Comparison of ENCODE assay signal across 19 cellular contexts in genomic region chr6:80520195-80520594, GRCh38.
DNase-seq lines count a peak whose midpoint lies in the region; ATAC-seq and TF ChIP-seq lines count a peak whose summit lies in the region.
"Had no signal": no experiment of that assay in that cellular context is flagged by ENCODE, and none has a peak within 500 bp of the region (broad histone marks: within the 10 kb centered on the region; RNA-seq: fewer than 3 reads in every experiment).

No MANE protein-coding gene starts in this region.

- TF ChIP-seq CTCF in omental fat pad (IDR thresholded peaks at IDR 0.05) = no peak

- DNase-seq in GM04503 (ENCODE audit: low read depth) (peak; percentile 56), RKO (ENCODE audit: low spot score) (peak; percentile 9), dermis microvascular lymphatic vessel endothelial cell (ENCODE audit: low read depth in 2 of 2) (peak; percentile 12 to 51), omental fat pad (ENCODE audit: low spot score) (no peak), DMS79 treated with DMSO at 0.1 percent for 48 hours (lab: John Stamatoyannopoulos, UW) (no peak), left lobe of liver (ENCODE audit: low spot score) (no peak), GM19238 (ENCODE audit: insufficient read length, low spot score) (no peak)
- DNase-seq: activated CD4-positive, alpha-beta T cell treated with anti-CD3 and anti-CD28 coated beads for 36 hours; activated CD8-positive, alpha-beta memory T cell treated with anti-CD3 and anti-CD28 coated beads, Interleukin-2, amount 50 U/mL, for 4 hours; activated effector memory CD4-positive, alpha-beta T cell treated with anti-CD3 and anti-CD28 coated beads, Interleukin-2, amount 50 U/mL, for 16 hours; AML-193; amniotic stem cell; COR-L47; Kasumi-1; lower lobe of right lung; naive thymus-derived CD4-positive, alpha-beta T cell; NCI-H1417 treated with DMSO at 0.1 percent for 48 hours; posterior cingulate gyrus had no signal

- ATAC-seq in omental fat pad (ENCODE audit: low FRiP score) = peak; percentile 47
- no peak for ATAC-seq in GM21528 (IDR thresholded peaks at IDR 0.05; ENCODE audit: low FRiP score, unreplicated experiment)
- no peak for ATAC-seq in left lobe of liver
- ATAC-seq: activated CD4-positive, alpha-beta T cell treated with anti-CD3 and anti-CD28 coated beads for 36 hours; lower lobe of right lung; naive thymus-derived CD4-positive, alpha-beta T cell had no signal

Comparison
In these comparisons a context has a peak if more than half of its experiments do, and no peak if none do; other contexts are left out.
1. DNase-seq: peak in GM04503 (single experiment), RKO (single experiment) and dermis microvascular lymphatic vessel endothelial cell (2 of 2); none in omental fat pad (single experiment), DMS79 treated with DMSO at 0.1 percent for 48 hours (single experiment), left lobe of liver (single experiment) and GM19238 (single experiment).